Comparison of ENCODE assay signal across 24 cellular contexts in the genomic region with DNA sequence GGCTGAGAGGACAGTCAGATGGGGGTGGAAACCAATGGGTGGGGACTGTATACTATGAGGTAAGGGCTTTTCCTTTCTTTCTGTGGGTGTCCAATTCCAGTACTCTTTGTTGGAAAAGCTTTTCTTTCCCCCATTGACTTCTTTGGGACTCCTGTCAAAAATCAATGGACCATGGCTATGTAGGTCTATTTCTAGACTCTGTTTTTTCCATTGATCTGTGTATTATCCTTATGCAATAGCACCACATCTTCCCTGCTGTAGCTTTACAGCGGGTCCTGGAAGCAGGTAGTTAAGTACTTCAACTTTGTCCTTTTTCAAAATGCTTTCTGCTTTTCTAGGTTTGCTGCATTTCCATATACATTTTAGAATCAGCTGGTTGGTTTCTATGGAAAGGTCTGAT. TPM values are rescaled to one million over a fixed set of nuclear protein-coding genes. Genes with fewer than 3 reads are reported as not detected.
DNase-seq lines count a peak whose midpoint lies in the region; ATAC-seq lines count a peak whose summit lies in the region.
"Had no signal": no experiment of that assay in that cellular context is flagged by ENCODE, and none has a peak within 500 bp of the region (broad histone marks: within the 10 kb centered on the region; RNA-seq: fewer than 3 reads in every experiment).

No MANE protein-coding gene starts in this region.

- H3K36me3 ChIP-seq in neuronal stem cell (replicated peaks in 1 of 2; ENCODE audit: control insufficient read depth in 2 of 2, insufficient read depth in 2 of 2, low read length in 2 of 2), result peaks cover 0 to 5% of the 10 kb centered on the region in 2 donors

- H3K18ac ChIP-seq in neuronal stem cell (ENCODE audit: low read length), result no peak overlapping the region

- H3K4me1 ChIP-seq in neuronal stem cell (ENCODE audit: control insufficient read depth in 2 of 2, insufficient read depth in 1 of 2, low read depth in 1 of 2, low read length in 2 of 2), result no peaks in the 10 kb centered on the region
- H3K4me1 ChIP-seq: BE2C had no signal

- ATAC-seq in HG03432 (IDR thresholded peaks at IDR 0.05; ENCODE audit: unreplicated experiment) (no peak), HG02610 (IDR thresholded peaks at IDR 0.05; ENCODE audit: unreplicated experiment) (no peak)
- ATAC-seq: GM12878 had no signal

- H3K27ac ChIP-seq in neuronal stem cell (replicated peaks; ENCODE audit: low read length), result no peak overlapping the region
- H3K27ac ChIP-seq: BLaER1 had no signal

- no peak overlapping the region for H2BK5ac ChIP-seq in neuronal stem cell (ENCODE audit: low read length)

- no peak overlapping the region for H3K4ac ChIP-seq in neuronal stem cell (ENCODE audit: low read length)

- H2BK12ac ChIP-seq in neuronal stem cell (ENCODE audit: low read length), result no peak overlapping the region

- peak overlapping the region; percentile 3 for H3K9ac ChIP-seq in neuronal stem cell (ENCODE audit: low read depth, low read length, poor library complexity)
- H3K9ac ChIP-seq: BLaER1 had no signal

- no peak overlapping the region for H2BK15ac ChIP-seq in neuronal stem cell (ENCODE audit: low read length)

- H4K91ac ChIP-seq in neuronal stem cell (ENCODE audit: low read depth, low read length, poor library complexity), result no peak overlapping the region

- DNase-seq in OCI-M1 (lab: John Stamatoyannopoulos, UW), result peak; percentile 3
- no peak for DNase-seq in neuronal stem cell (ENCODE audit: low spot score)
- no peak for DNase-seq in NOMO-1 (lab: John Stamatoyannopoulos, UW; ENCODE audit: unreplicated experiment in 2 of 2)
- DNase-seq: 8988T; ACHN; BE2C; C1 segment of cervical spinal cord; CD4-positive, alpha-beta memory T cell; CD4-positive, CD25-positive, alpha-beta regulatory T cell; CD8-positive, alpha-beta memory T cell; COR-L47; DMS 273 treated with DMSO at 0.1 percent for 48 hours; DMS153; DMS53; DMS79; DND-41; EL; GDM1 had no signal

- no CpG with 5 or more reads among the region's 1 CpG for WGBS in neuronal stem cell (ENCODE audit: extremely low coverage in 2 of 2, insufficient read length in 2 of 2, insufficient replicate concordance in 1 of 2), 2 donors

- no peak overlapping the region for H3K4me2 ChIP-seq in neuronal stem cell (ENCODE audit: insufficient read depth, low read length, poor library complexity, severe bottlenecking)
- H3K4me2 ChIP-seq: BLaER1 had no signal

- no peak overlapping the region for H2AFZ ChIP-seq in neuronal stem cell (ENCODE audit: low read length)

- no peak overlapping the region for H3K23ac ChIP-seq in neuronal stem cell (ENCODE audit: low read depth, low read length, poor library complexity)

- H3K14ac ChIP-seq in neuronal stem cell (ENCODE audit: low read length), result no peak overlapping the region

- no peak overlapping the region for H2AK5ac ChIP-seq in neuronal stem cell (ENCODE audit: low read depth, low read length)

- no peak overlapping the region for H4K8ac ChIP-seq in neuronal stem cell (ENCODE audit: low read depth, low read length)

- H3K27me3 ChIP-seq in neuronal stem cell (ENCODE audit: control insufficient read depth in 3 of 3, insufficient read depth in 3 of 3, low read depth in 1 of 3, low read length in 3 of 3), result no peaks in the 10 kb centered on the region
- H3K27me3 ChIP-seq: BE2C, BLaER1 had no signal

- no peak overlapping the region for H2BK120ac ChIP-seq in neuronal stem cell (ENCODE audit: low read depth, low read length)

- no peaks in the 10 kb centered on the region for H3K79me1 ChIP-seq in neuronal stem cell (ENCODE audit: low read depth, low read length)

- H3K4me3 ChIP-seq in neuronal stem cell (ENCODE audit: low read length in 2 of 2), result no peak overlapping the region
- H3K4me3 ChIP-seq: BLaER1, GM12878 had no signal

- peaks cover 11 to 16% of the 10 kb centered on the region in 2 donors for H3K9me3 ChIP-seq in neuronal stem cell (replicated peaks in 1 of 2; ENCODE audit: control insufficient read depth in 2 of 2, insufficient read depth in 1 of 2, low read depth in 1 of 2, low read length in 2 of 2)
- H3K9me3 ChIP-seq: BE2C had no signal

RNA-seq across cellular contexts. Expression of gene CPLX1, which starts 11.8 kb away (rescaled TPM):
- 0.13 TPM for polyA plus RNA-seq in neuronal stem cell (2013, experiment 1 of 2)
- polyA plus RNA-seq in neuronal stem cell (2013, experiment 2 of 2), result 0.12 TPM
- polyA plus RNA-seq: AG04450; CD14-positive monocyte; CD8-positive, alpha-beta memory T cell had no signal
